In the genomic region with DNA sequence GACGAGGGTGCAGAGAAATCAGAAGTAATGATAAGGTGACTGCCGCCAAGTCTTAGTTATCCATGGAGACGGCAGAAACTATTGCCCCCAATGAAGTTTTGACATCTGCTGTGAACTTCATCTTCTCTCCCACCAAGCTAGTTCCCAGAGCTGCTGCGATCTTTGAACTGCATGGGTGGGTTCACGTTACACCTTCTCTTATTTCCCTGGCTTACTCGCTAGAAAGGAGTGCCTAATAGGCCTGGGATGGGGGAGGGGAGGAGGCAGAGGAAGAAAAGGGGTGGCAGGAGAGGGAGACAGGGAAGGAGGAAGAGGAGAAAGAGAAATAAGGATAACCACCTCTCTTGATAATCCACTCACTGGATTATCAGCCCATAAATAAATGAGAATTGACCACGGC, we compare ENCODE assay signal across 17 cellular contexts.
"Had no signal": no experiment of that assay in that cellular context is flagged by ENCODE, and none has a peak within 500 bp of the region (broad histone marks: within the 10 kb centered on the region; RNA-seq: fewer than 3 reads in every experiment).

No MANE protein-coding gene starts in this region.

- H3K36me3 ChIP-seq: ovary, right atrium auricular region had no signal

- H3K27ac ChIP-seq: dorsolateral prefrontal cortex, heart left ventricle, ovary, right atrium auricular region had no signal

- H3K9me3 ChIP-seq: heart left ventricle, ovary, right atrium auricular region had no signal

- H3K27me3 ChIP-seq: dorsolateral prefrontal cortex, heart left ventricle, ovary, right atrium auricular region had no signal

- ATAC-seq: heart left ventricle, left colon had no signal

- H3K4me3 ChIP-seq: dorsolateral prefrontal cortex, heart left ventricle, ovary, right atrium auricular region had no signal

- DNase-seq: cortex of kidney; dorsolateral prefrontal cortex; effector CD8-positive, alpha-beta T cell; foreskin melanocyte; heart left ventricle; hypothalamus; immature natural killer cell; left colon; mesendoderm; naive B cell; ovary; small intestine; stimulated activated CD4-positive, alpha-beta T cell treated with anti-CD3 and anti-CD28 coated beads, Interleukin-12 subunit alpha, Interleukin-12 subunit beta, amount 100 ng/mL, for 4 hours; stimulated activated CD4-positive, alpha-beta T cell treated with anti-CD3 and anti-CD28 coated beads, Interleukin-2, amount 100 ng/mL, for 48 hours; stimulated activated naive CD4-positive, alpha-beta T cell treated with Interleukin-2 at 50 U/mL for 16 hours; trophoblast cell had no signal
